Comparison of ENCODE assay signal across 34 cellular contexts in the genomic region with DNA sequence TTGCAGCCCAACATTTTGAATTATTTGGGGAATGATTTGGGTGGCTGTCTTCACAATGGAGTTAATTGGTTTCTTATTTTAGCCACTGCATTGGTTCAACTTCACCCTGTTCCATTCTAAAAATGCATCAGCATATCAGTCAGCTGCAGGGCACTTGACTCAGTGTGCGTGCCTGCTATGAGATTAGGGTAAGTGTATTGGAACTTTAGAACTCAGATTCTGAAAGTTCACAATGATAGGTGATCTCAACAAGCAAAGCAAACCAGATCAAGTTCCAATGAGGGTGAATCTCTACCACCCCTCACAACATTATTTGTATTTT.
"Had no signal": no experiment of that assay in that cellular context is flagged by ENCODE, and none has a peak within 500 bp of the region (broad histone marks: within the 10 kb centered on the region; RNA-seq: fewer than 3 reads in every experiment).

No MANE protein-coding gene starts in this region.

- H3K27ac ChIP-seq: adrenal gland, body of pancreas, esophagus muscularis mucosa, foreskin keratinocyte, gastrocnemius medialis, WERI-Rb-1 had no signal

- H3K36me3 ChIP-seq: adrenal gland, esophagus muscularis mucosa, gastrocnemius medialis, WERI-Rb-1 had no signal

- H3K27me3 ChIP-seq: adrenal gland, body of pancreas, esophagus muscularis mucosa, gastrocnemius medialis had no signal

- H3K9me3 Mint-ChIP-seq: activated B cell treated with CpG ODN at 0.5 μM for 24 hours; activated CD8-positive, alpha-beta T cell treated with anti-CD3 and anti-CD28 coated beads for 36 hours; activated naive CD4-positive, alpha-beta T cell treated with anti-CD3 and anti-CD28 coated beads for 36 hours; activated naive CD4-positive, alpha-beta T cell treated with anti-CD3 and anti-CD28 coated beads, Interleukin-2, amount 50 U/mL, for 24 hours; activated naive CD8-positive, alpha-beta T cell treated with anti-CD3 and anti-CD28 coated beads for 36 hours; activated T-helper 1 cell treated with anti-CD3 and anti-CD28 coated beads, Interleukin-12 subunit alpha, Interleukin-12 subunit beta, Interleukin-2, Interleukin-4 antibody, amounts not matched to agents 30 ng/mL and 10 ng/mL and 1 ng/mL, durations not matched to agents 14 hours and 24 hours and 36 hours; activated T-helper 2 cell treated with anti-CD3 and anti-CD28 coated beads, Interferon-gamma antibody, Interleukin-2, Interleukin-4, amounts not matched to agents 10 μg/mL and 5 μg/mL and 100 μg/mL, durations not matched to agents 14 hours and 24 hours and 36 hours; central memory CD8-positive, alpha-beta T cell; T-helper 1 cell treated with Interleukin-12 subunit alpha and Interleukin-12 subunit beta and Interleukin-4 antibody, amounts not matched to agents 30 μg/mL and 1 μg/mL, for 36 hours had no signal

- H3K4me1 Mint-ChIP-seq: activated B cell treated with CpG ODN at 0.5 μM for 24 hours; activated naive CD4-positive, alpha-beta T cell treated with anti-CD3 and anti-CD28 coated beads, Interleukin-2, amount 50 U/mL, for 24 hours; activated naive CD8-positive, alpha-beta T cell treated with anti-CD3 and anti-CD28 coated beads for 36 hours; activated naive CD8-positive, alpha-beta T cell treated with anti-CD3 and anti-CD28 coated beads, Interleukin-2, amount 50 U/mL, for 24 hours; central memory CD8-positive, alpha-beta T cell had no signal

- H3K4me3 Mint-ChIP-seq: activated B cell treated with CpG ODN at 0.5 μM for 24 hours; activated CD8-positive, alpha-beta T cell treated with anti-CD3 and anti-CD28 coated beads for 36 hours; activated naive CD4-positive, alpha-beta T cell treated with anti-CD3 and anti-CD28 coated beads for 36 hours; activated naive CD4-positive, alpha-beta T cell treated with anti-CD3 and anti-CD28 coated beads, Interleukin-2, amount 50 U/mL, for 24 hours; activated naive CD8-positive, alpha-beta T cell treated with anti-CD3 and anti-CD28 coated beads for 36 hours; activated naive CD8-positive, alpha-beta T cell treated with anti-CD3 and anti-CD28 coated beads, Interleukin-2, amount 50 U/mL, for 24 hours; activated T-helper 1 cell treated with anti-CD3 and anti-CD28 coated beads, Interleukin-12 subunit alpha, Interleukin-12 subunit beta, Interleukin-2, Interleukin-4 antibody, amounts not matched to agents 30 ng/mL and 10 ng/mL and 1 ng/mL, durations not matched to agents 14 hours and 24 hours and 36 hours; central memory CD8-positive, alpha-beta T cell; effector memory CD8-positive, alpha-beta T cell; T-helper 1 cell treated with Interleukin-12 subunit alpha and Interleukin-12 subunit beta and Interleukin-4 antibody, amounts not matched to agents 30 μg/mL and 1 μg/mL, for 36 hours had no signal

- DNase-seq: activated B cell treated with CpG ODN at 0.5 μM for 24 hours; activated CD4-positive, alpha-beta T cell treated with anti-CD3 and anti-CD28 coated beads for 48 hours; activated CD4-positive, alpha-beta T cell treated with anti-CD3 and anti-CD28 coated beads, Interleukin-2, amount 50 U/mL, for 1 hour; activated CD4-positive, alpha-beta T cell treated with anti-CD3 and anti-CD28 coated beads, Interleukin-2, amount 50 U/mL, for 48 hours; activated CD8-positive, alpha-beta memory T cell treated with anti-CD3 and anti-CD28 coated beads for 24 hours; activated CD8-positive, alpha-beta memory T cell treated with anti-CD3 and anti-CD28 coated beads, Interleukin-2, amount 50 U/mL, for 4 hours; activated CD8-positive, alpha-beta T cell treated with anti-CD3 and anti-CD28 coated beads for 36 hours; activated effector memory CD4-positive, alpha-beta T cell treated with anti-CD3 and anti-CD28 coated beads, Interleukin-2, amount 50 U/mL, for 16 hours; activated naive CD4-positive, alpha-beta T cell treated with anti-CD3 and anti-CD28 coated beads for 36 hours; activated naive CD8-positive, alpha-beta T cell treated with anti-CD3 and anti-CD28 coated beads for 36 hours; activated naive CD8-positive, alpha-beta T cell treated with anti-CD3 and anti-CD28 coated beads, Interleukin-2, amount 50 U/mL, for 24 hours; activated T-cell treated with anti-CD3 and anti-CD28 coated beads, Interleukin-2, amount 50 U/mL, for 1 hour; activated T-cell treated with anti-CD3 and anti-CD28 coated beads, Interleukin-2, amount 50 U/mL, for 48 hours; adrenal gland; amygdala; aorta; body of pancreas; cortex of kidney; dermis blood vessel endothelial cell; effector CD4-positive, alpha-beta T cell; effector memory CD8-positive, alpha-beta T cell; erythroblast; foreskin keratinocyte; gastrocnemius medialis; glutamatergic neuron; T-helper 9 cell; WERI-Rb-1 had no signal

- ATAC-seq: activated CD4-positive, CD25-positive, alpha-beta regulatory T cell treated with anti-CD3 and anti-CD28 coated beads, Interleukin-2, amount 50 U/mL, for 24 hours; activated CD8-positive, alpha-beta T cell treated with anti-CD3 and anti-CD28 coated beads for 36 hours; activated naive CD8-positive, alpha-beta T cell treated with anti-CD3 and anti-CD28 coated beads, Interleukin-2, amount 50 U/mL, for 24 hours; body of pancreas; effector memory CD8-positive, alpha-beta T cell; foreskin keratinocyte; gastrocnemius medialis had no signal

- H3K4me1 ChIP-seq: adrenal gland, body of pancreas, esophagus muscularis mucosa, foreskin keratinocyte, gastrocnemius medialis had no signal

- H3K27ac Mint-ChIP-seq: activated B cell treated with CpG ODN at 0.5 μM for 24 hours; activated CD8-positive, alpha-beta T cell treated with anti-CD3 and anti-CD28 coated beads for 36 hours; activated naive CD4-positive, alpha-beta T cell treated with anti-CD3 and anti-CD28 coated beads for 36 hours; activated naive CD4-positive, alpha-beta T cell treated with anti-CD3 and anti-CD28 coated beads, Interleukin-2, amount 50 U/mL, for 24 hours; activated naive CD8-positive, alpha-beta T cell treated with anti-CD3 and anti-CD28 coated beads for 36 hours; activated naive CD8-positive, alpha-beta T cell treated with anti-CD3 and anti-CD28 coated beads, Interleukin-2, amount 50 U/mL, for 24 hours; activated T-helper 1 cell treated with anti-CD3 and anti-CD28 coated beads, Interleukin-12 subunit alpha, Interleukin-12 subunit beta, Interleukin-2, Interleukin-4 antibody, amounts not matched to agents 30 ng/mL and 10 ng/mL and 1 ng/mL, durations not matched to agents 14 hours and 24 hours and 36 hours; activated T-helper 2 cell treated with anti-CD3 and anti-CD28 coated beads, Interferon-gamma antibody, Interleukin-2, Interleukin-4, amounts not matched to agents 10 μg/mL and 5 μg/mL and 100 μg/mL, durations not matched to agents 14 hours and 24 hours and 36 hours; effector memory CD8-positive, alpha-beta T cell; T-helper 1 cell treated with Interleukin-12 subunit alpha and Interleukin-12 subunit beta and Interleukin-4 antibody, amounts not matched to agents 30 μg/mL and 1 μg/mL, for 36 hours had no signal

- H3K36me3 Mint-ChIP-seq: activated naive CD4-positive, alpha-beta T cell treated with anti-CD3 and anti-CD28 coated beads, Interleukin-2, amount 50 U/mL, for 24 hours; activated naive CD8-positive, alpha-beta T cell treated with anti-CD3 and anti-CD28 coated beads for 36 hours had no signal

- H3K4me3 ChIP-seq: adrenal gland, body of pancreas, esophagus muscularis mucosa, gastrocnemius medialis had no signal

- H3K9me3 ChIP-seq: adrenal gland, body of pancreas, esophagus muscularis mucosa, gastrocnemius medialis had no signal

- H3K27me3 Mint-ChIP-seq: activated B cell treated with CpG ODN at 0.5 μM for 24 hours; activated naive CD8-positive, alpha-beta T cell treated with anti-CD3 and anti-CD28 coated beads, Interleukin-2, amount 50 U/mL, for 24 hours; central memory CD8-positive, alpha-beta T cell; effector memory CD8-positive, alpha-beta T cell had no signal
